In the genomic region with DNA sequence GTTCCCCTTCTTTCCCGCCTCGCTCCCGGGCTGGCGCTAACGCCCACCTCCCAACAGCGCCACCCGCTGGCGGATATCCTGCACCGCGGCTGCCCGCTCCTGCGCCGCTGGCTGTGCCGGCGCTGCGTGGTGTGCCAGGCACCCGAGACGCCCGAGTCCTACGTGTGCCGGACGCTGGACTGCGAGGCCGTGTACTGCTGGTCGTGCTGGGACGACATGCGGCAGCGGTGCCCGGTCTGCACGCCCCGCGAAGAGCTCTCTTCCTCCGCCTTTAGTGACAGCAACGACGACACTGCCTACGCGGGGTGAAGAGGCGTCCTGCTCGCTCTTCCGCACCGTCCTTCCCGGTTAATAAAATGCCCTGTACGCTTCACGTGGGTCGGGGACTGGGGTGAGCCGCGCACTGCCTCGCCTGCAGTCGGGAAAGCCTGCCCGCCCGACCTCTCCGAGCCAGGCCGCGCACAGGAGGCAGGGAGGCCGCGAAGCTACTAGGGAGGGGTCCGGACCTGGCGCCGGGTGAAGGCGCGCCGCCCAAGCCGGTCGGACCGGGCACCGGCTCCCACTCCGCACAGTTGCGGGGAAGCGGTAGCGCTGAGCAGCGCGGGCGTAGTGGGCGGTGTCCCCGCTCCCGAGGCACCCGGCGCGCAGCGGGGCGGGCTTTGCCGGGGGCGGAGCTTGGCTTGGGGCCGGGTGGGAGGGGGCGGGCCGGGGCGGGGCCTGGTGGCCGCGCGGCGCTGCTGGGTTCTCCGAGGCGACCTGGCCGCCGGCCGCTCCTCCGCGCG, we compare ENCODE assay signal across 8 cellular contexts. TPM values are rescaled to one million over a fixed set of nuclear protein-coding genes. Genes with fewer than 3 reads are reported as not detected.
DNase-seq lines count a peak whose midpoint lies in the region; ATAC-seq and TF ChIP-seq lines count a peak whose summit lies in the region.

A gene with protein sequence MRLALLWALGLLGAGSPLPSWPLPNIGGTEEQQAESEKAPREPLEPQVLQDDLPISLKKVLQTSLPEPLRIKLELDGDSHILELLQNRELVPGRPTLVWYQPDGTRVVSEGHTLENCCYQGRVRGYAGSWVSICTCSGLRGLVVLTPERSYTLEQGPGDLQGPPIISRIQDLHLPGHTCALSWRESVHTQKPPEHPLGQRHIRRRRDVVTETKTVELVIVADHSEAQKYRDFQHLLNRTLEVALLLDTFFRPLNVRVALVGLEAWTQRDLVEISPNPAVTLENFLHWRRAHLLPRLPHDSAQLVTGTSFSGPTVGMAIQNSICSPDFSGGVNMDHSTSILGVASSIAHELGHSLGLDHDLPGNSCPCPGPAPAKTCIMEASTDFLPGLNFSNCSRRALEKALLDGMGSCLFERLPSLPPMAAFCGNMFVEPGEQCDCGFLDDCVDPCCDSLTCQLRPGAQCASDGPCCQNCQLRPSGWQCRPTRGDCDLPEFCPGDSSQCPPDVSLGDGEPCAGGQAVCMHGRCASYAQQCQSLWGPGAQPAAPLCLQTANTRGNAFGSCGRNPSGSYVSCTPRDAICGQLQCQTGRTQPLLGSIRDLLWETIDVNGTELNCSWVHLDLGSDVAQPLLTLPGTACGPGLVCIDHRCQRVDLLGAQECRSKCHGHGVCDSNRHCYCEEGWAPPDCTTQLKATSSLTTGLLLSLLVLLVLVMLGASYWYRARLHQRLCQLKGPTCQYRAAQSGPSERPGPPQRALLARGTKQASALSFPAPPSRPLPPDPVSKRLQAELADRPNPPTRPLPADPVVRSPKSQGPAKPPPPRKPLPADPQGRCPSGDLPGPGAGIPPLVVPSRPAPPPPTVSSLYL (plus strand): TSS at position 757 of the 782 bp plus-strand sequence. CDS start 71 bp downstream, outside the sequence.

- H3K4me3 ChIP-seq in left lung: peak within 1 kb of the TSS; percentile 78 to 95

- peak within 1 kb of the TSS; percentile 84 to 97 for H3K27ac ChIP-seq in left lung

- peaks cover 15 to 42% of the 10 kb centered on the region in 2 donors for H3K4me1 ChIP-seq in left lung

- TF ChIP-seq CTCF in left lung (IDR thresholded peaks at IDR 0.05): peak; percentile 88 to 98

- H3K27me3 ChIP-seq in left lung: no peaks in the 10 kb centered on the region

- peaks cover 0 to 22% of the 10 kb centered on the region in 2 donors for H3K36me3 ChIP-seq in left lung

- intact Hi-C loops in left lung (cut with DNase I): no loop called here

- peak; percentile 86 for DNase-seq in SIG-M5 treated with dmso at 0.1 percent for 504 hours (lab: John Stamatoyannopoulos, UW; ENCODE audit: unreplicated experiment)
- DNase-seq in SIG-M5 (lab: John Stamatoyannopoulos, UW): no peak
- DNase-seq in NCI-H446 (lab: John Stamatoyannopoulos, UW): peak; percentile 54 to 81
- peak; percentile 85 for DNase-seq in activated CD4-positive, alpha-beta T cell treated with anti-CD3 and anti-CD28 coated beads for 48 hours
- DNase-seq in dedifferentiated amniotic fluid mesenchymal stem cell (ENCODE audit: extremely low spot score): peak; percentile 62
- DNase-seq in left lung: peak; percentile 89 to 98
- DNase-seq in stimulated activated CD4-positive, alpha-beta T cell treated with anti-CD3 and anti-CD28 coated beads, Interleukin-2, amount 100 ng/mL, for 48 hours: peak; percentile 82 to 84

- no peaks in the 10 kb centered on the region for H3K9me3 ChIP-seq in left lung

- peak; percentile 56 for ATAC-seq in HG03064 (IDR thresholded peaks at IDR 0.05; ENCODE audit: low read depth, unreplicated experiment)
- peak; percentile 87 for ATAC-seq in left lung

RNA-seq across cellular contexts. Expression of the gene that starts here (rescaled TPM):
- total RNA-seq in left lung: 100 to 1,000 TPM; 116 to 172 TPM
